ENCODE assay signal across 8 cellular contexts in genomic region chr1:78607334-78607927, GRCh38. TPM values are rescaled to one million over a fixed set of nuclear protein-coding genes. Genes with fewer than 3 reads are reported as not detected.
DNase-seq lines count a peak whose midpoint lies in the region; ATAC-seq, FAIRE-seq and TF ChIP-seq lines count a peak whose summit lies in the region.

No MANE protein-coding gene starts in this region.

- H4K91ac ChIP-seq in H1 (replicated peaks; ENCODE audit: insufficient read length, low read length), result no peak overlapping the region

- ATAC-seq in GM18511 (IDR thresholded peaks at IDR 0.05; ENCODE audit: unreplicated experiment) (peak; percentile 51), HG03095 (IDR thresholded peaks at IDR 0.05; ENCODE audit: unreplicated experiment) (no peak), HG03469 (IDR thresholded peaks at IDR 0.05; ENCODE audit: unreplicated experiment) (no peak)

- CTCF ChIA-PET in H1 (lab: Charles Lee; ENCODE audit: partially characterized antibody), result interaction anchor here (0.6 to 4.7 kb wide), 39 partner anchors 10 to 480 kb away, joined by 3 to 47 read pairs (median 4); partner anchors contain the start of gene IFI44L

- H2AK5ac ChIP-seq in H1 (ENCODE audit: low read depth, low read length), result no peak overlapping the region

- H2BK20ac ChIP-seq in H1 (ENCODE audit: low read length), result no peak overlapping the region

- no peak overlapping the region for H4K5ac ChIP-seq in H1 (ENCODE audit: insufficient read length, low read depth, low read length)

- no peaks in the 10 kb centered on the region for H3K79me1 ChIP-seq in H1 (ENCODE audit: low read depth, low read length)

- DNase-seq in NCI-H446 (lab: John Stamatoyannopoulos, UW) (peak; percentile 13 to 60), H1 (ENCODE audit: low read depth in 1 of 2, low spot score in 2 of 2) (no peak), retina (peak; percentile 9), NCI-H748 treated with DMSO at 0.1 percent for 48 hours (lab: John Stamatoyannopoulos, UW) (no peak)
- DNase-seq in activated CD4-positive, alpha-beta T cell treated with anti-CD3 and anti-CD28 coated beads, Interleukin-2, amount 50 U/mL, for 1 hour, result no peak

- H2BK15ac ChIP-seq in H1 (ENCODE audit: low read length), result no peak overlapping the region

- POLR2A ChIA-PET in H1 (lab: Charles Lee; ENCODE audit: partially characterized antibody), result no interaction called here

- H3K27me3 ChIP-seq in H1 (replicated peaks in 1 of 4; ENCODE audit: control insufficient read depth in 3 of 4, extremely low read depth in 1 of 4, insufficient read depth in 3 of 4, low read length in 3 of 4), result no peaks in the 10 kb centered on the region

- H3K4ac ChIP-seq in H1 (replicated peaks; ENCODE audit: insufficient read length, low read depth, low read length), result no peak overlapping the region

- H3K36me3 ChIP-seq in H1 (ENCODE audit: control insufficient read depth in 2 of 4, insufficient read depth in 4 of 4, low read length in 3 of 4), result no peaks in the 10 kb centered on the region

- H3K4me1 ChIP-seq in H1 (replicated peaks in 1 of 4; ENCODE audit: control insufficient read depth in 3 of 4, insufficient read depth in 4 of 4, low read length in 3 of 4), result no peaks in the 10 kb centered on the region

- no peak for TF ChIP-seq EP300 in H1 (IDR thresholded peaks at IDR 0.05; ENCODE audit: borderline replicate concordance in 1 of 2, low read depth in 2 of 2, low read length in 2 of 2)

- no peak overlapping the region for H2AFZ ChIP-seq in H1 (ENCODE audit: low read length)

- no peak overlapping the region for H3K56ac ChIP-seq in H1 (replicated peaks; ENCODE audit: insufficient read length, low read depth, low read length)

- no peak for TF ChIP-seq POLR2A in H1 (IDR thresholded peaks at IDR 0.05; ENCODE audit: control extremely low read depth in 1 of 2, low read depth in 2 of 2, low read length in 2 of 2)

- no peak overlapping the region for H2BK5ac ChIP-seq in H1 (ENCODE audit: low read depth, low read length)

- no peak for FAIRE-seq in H1 (lab: Jason Lieb, UNC)

- H3K4me2 ChIP-seq in H1 (ENCODE audit: insufficient read depth in 1 of 2, low read depth in 2 of 2, low read length in 2 of 2), result no peak overlapping the region

- no peak overlapping the region for H2BK12ac ChIP-seq in H1 (ENCODE audit: low read depth, low read length)

- peak in 2 of 3 experiments; percentile 28 to 38; a peak in 2 of 4 replicates for TF ChIP-seq CTCF in H1 (IDR thresholded peaks at IDR 0.05; ENCODE audit: control extremely low read depth in 1 of 3, insufficient read depth in 1 of 3, low read depth in 1 of 3, low read length in 3 of 3)

- H3K18ac ChIP-seq in H1 (ENCODE audit: extremely low read depth, low read length), result no peak overlapping the region

- H4K20me1 ChIP-seq in H1 (replicated peaks in 1 of 2; ENCODE audit: control insufficient read depth in 1 of 2, insufficient read depth in 2 of 2, low read length in 2 of 2), result no peaks in the 10 kb centered on the region

- 98% methylated on average over 5 of the region's 5 CpGs; no CpG with 5 or more reads in 1 of the 2 experiments for WGBS in H1 (ENCODE audit: extremely low coverage in 1 of 2, insufficient coverage in 1 of 2, insufficient read length in 1 of 2, insufficient replicate concordance in 2 of 2, low coverage in 1 of 2, low lambda C conversion rate in 2 of 2, missing lambda C conversion rate in 1 of 2), 2 experiments

- no peak overlapping the region for H3K4me3 ChIP-seq in H1 (ENCODE audit: extremely low read depth in 1 of 4, insufficient read depth in 2 of 4, low read depth in 3 of 4, low read length in 4 of 4)

- peak; percentile 54 to 64 for TF ChIP-seq RAD21 in H1 (IDR thresholded peaks at IDR 0.05 in 1 of 2, conservative IDR thresholded peaks at IDR 0.05 in 1 of 2; ENCODE audit: low read depth in 2 of 2, low read length in 2 of 2)

- H3K27ac ChIP-seq in H1 (ENCODE audit: low read depth, low read length), result no peak overlapping the region

- H3K14ac ChIP-seq in H1 (ENCODE audit: insufficient read length), result no peak overlapping the region

- no peak overlapping the region for H3K23ac ChIP-seq in H1 (ENCODE audit: insufficient read length)

- H3K9me3 ChIP-seq in H1 (ENCODE audit: insufficient read depth in 2 of 2, low read depth in 1 of 2, low read length in 1 of 2), result no peaks in the 10 kb centered on the region

- no peaks in the 10 kb centered on the region for H3K79me2 ChIP-seq in H1 (ENCODE audit: control insufficient read depth in 1 of 2, insufficient read depth in 2 of 2, low read length in 2 of 2)

- H4K8ac ChIP-seq in H1 (ENCODE audit: extremely low read depth, insufficient read depth, low read length), result no peak overlapping the region

- H3K9ac ChIP-seq in H1 (replicated peaks in 1 of 4; ENCODE audit: extremely low read depth in 1 of 4, low read depth in 3 of 4, low read length in 3 of 4), result no peak overlapping the region

- no peaks in the 10 kb centered on the region for H3K23me2 ChIP-seq in H1 (ENCODE audit: low read depth, low read length)

- no peak overlapping the region for H2BK120ac ChIP-seq in H1 (replicated peaks; ENCODE audit: low read depth, low read length)

TF ChIP-seq in H1, 55 proteins besides CTCF, POLR2A, EP300 and RAD21:
- TF ChIP-seq EGR1 (IDR thresholded peaks at IDR 0.05; ENCODE audit: borderline replicate concordance, low read depth, low read length) (no peak), CBX8 (IDR thresholded peaks at IDR 0.05; ENCODE audit: borderline replicate concordance, low read depth, low read length) (no peak), RBBP5 (IDR thresholded peaks at IDR 0.05; ENCODE audit: borderline replicate concordance, low read depth, low read length) (no peak), BCL11A (IDR thresholded peaks at IDR 0.05; ENCODE audit: low read depth in 2 of 2, low read length in 2 of 2) (no peak), TAF1 (IDR thresholded peaks at IDR 0.05; ENCODE audit: low read depth, low read length) (no peak), PHF8 (conservative IDR thresholded peaks at IDR 0.05; ENCODE audit: low read depth, low read length) (no peak), ATF2 (IDR thresholded peaks at IDR 0.05; ENCODE audit: low read length) (no peak)
TF ChIP-seq in H1: peak in this region for 0.

RNA-seq across cellular contexts. Expression of gene IFI44L, which starts 12.8 kb away (rescaled TPM):
- total RNA-seq in H1 (2021; fragmentation: NEBNext Ultra II Directional; extraction: Animal tissue kit (Norgen Biotek cat#: 25700)), result not detected in 2 replicates
- not detected in 2 replicates for polyA plus RNA-seq in H1 (2011; rRNA removed)
- not detected for polyA plus RNA-seq in H1 (2011; cell fraction: cytosol; rRNA removed)
- not detected for polyA plus RNA-seq in H1 (2011; cell fraction: nucleus; rRNA removed)
- polyA plus RNA-seq in H1 (2012, experiment 1 of 2), result not detected in 4 replicates
- polyA plus RNA-seq in H1 (2012, experiment 2 of 2), result not detected
- polyA plus RNA-seq in H1 (2013, experiment 1 of 2), result not detected
- not detected for polyA plus RNA-seq in H1 (2013, experiment 2 of 2)
- not detected in 2 replicates for polyA minus RNA-seq in H1 (2011; rRNA and poly(A)+ RNA removed)
- polyA minus RNA-seq in H1 (2011; cell fraction: cytosol; rRNA and poly(A)+ RNA removed), result not detected
- not detected for polyA minus RNA-seq in H1 (2011; cell fraction: nucleus; rRNA and poly(A)+ RNA removed)

RNA-seq across cellular contexts. Expression of gene IFI44, which starts 42.2 kb away (rescaled TPM):
- total RNA-seq in H1 (2021; fragmentation: NEBNext Ultra II Directional; extraction: Animal tissue kit (Norgen Biotek cat#: 25700)), result not detected in 2 replicates
- polyA plus RNA-seq in H1 (2011; rRNA removed), result not detected in 2 replicates
- polyA plus RNA-seq in H1 (2011; cell fraction: cytosol; rRNA removed), result not detected
- polyA plus RNA-seq in H1 (2011; cell fraction: nucleus; rRNA removed), result not detected
- not detected in 4 replicates for polyA plus RNA-seq in H1 (2012, experiment 1 of 2)
- not detected for polyA plus RNA-seq in H1 (2012, experiment 2 of 2)
- polyA plus RNA-seq in H1 (2013, experiment 1 of 2), result not detected
- not detected for polyA plus RNA-seq in H1 (2013, experiment 2 of 2)
- polyA minus RNA-seq in H1 (2011; rRNA and poly(A)+ RNA removed), result not detected in 2 replicates
- polyA minus RNA-seq in H1 (2011; cell fraction: cytosol; rRNA and poly(A)+ RNA removed), result not detected
- not detected for polyA minus RNA-seq in H1 (2011; cell fraction: nucleus; rRNA and poly(A)+ RNA removed)

Comparison
In these comparisons a context has a peak if more than half of its experiments do, and no peak if none do; other contexts are left out.
1. DNase-seq: peak in NCI-H446 (2 of 2) and retina (single experiment); none in H1 (0 of 2), activated CD4-positive, alpha-beta T cell treated with anti-CD3 and anti-CD28 coated beads, Interleukin-2, amount 50 U/mL, for 1 hour (single experiment) and NCI-H748 treated with DMSO at 0.1 percent for 48 hours (single experiment).